Comparison of ENCODE assay signal across 34 cellular contexts in genomic region chrX:122818068-122818467, GRCh38.
"Had no signal": no experiment of that assay in that cellular context is flagged by ENCODE, and none has a peak within 500 bp of the region (broad histone marks: within the 10 kb centered on the region; RNA-seq: fewer than 3 reads in every experiment).

No MANE protein-coding gene starts in this region.

- H3K27ac ChIP-seq: KMS-11 had no signal

- H3K4me3 ChIP-seq: MG63 had no signal

- H3K9ac ChIP-seq: KMS-11 had no signal

- H3K36me3 ChIP-seq: MG63 had no signal

- H3K9me3 ChIP-seq: MG63 had no signal

- DNase-seq: Karpas-422, Kasumi-1, KG1, MG63, MM.1S, MV-4-11, NCI-H1048, NCI-H1092, NCI-H1092 treated with DMSO at 0.1 percent for 48 hours, NCI-H1105, NCI-H1105 treated with DMSO at 0.1 percent for 48 hours, NCI-H1417, NCI-H1417 treated with DMSO at 0.1 percent for 48 hours, NCI-H1436, NCI-H1436 treated with DMSO at 0.1 percent for 48 hours, NCI-H146, NCI-H1694, NCI-H1694 treated with DMSO at 0.1 percent for 48 hours, NCI-H187, NCI-H187 treated with DMSO at 0.1 percent for 48 hours, NCI-H1930, NCI-H2029, NCI-H2029 treated with DMSO at 0.1 percent for 48 hours, NCI-H2081, NCI-H2081 treated with DMSO at 0.1 percent for 48 hours, NCI-H2107, NCI-H2227 treated with DMSO at 0.1 percent for 48 hours, NCI-H226, NCI-H345, NCI-H446, NCI-H446 treated with DMSO at 0.1 percent for 48 hours, NCI-H510A, NCI-H510A treated with DMSO at 0.1 percent for 48 hours had no signal
